In the genomic region with DNA sequence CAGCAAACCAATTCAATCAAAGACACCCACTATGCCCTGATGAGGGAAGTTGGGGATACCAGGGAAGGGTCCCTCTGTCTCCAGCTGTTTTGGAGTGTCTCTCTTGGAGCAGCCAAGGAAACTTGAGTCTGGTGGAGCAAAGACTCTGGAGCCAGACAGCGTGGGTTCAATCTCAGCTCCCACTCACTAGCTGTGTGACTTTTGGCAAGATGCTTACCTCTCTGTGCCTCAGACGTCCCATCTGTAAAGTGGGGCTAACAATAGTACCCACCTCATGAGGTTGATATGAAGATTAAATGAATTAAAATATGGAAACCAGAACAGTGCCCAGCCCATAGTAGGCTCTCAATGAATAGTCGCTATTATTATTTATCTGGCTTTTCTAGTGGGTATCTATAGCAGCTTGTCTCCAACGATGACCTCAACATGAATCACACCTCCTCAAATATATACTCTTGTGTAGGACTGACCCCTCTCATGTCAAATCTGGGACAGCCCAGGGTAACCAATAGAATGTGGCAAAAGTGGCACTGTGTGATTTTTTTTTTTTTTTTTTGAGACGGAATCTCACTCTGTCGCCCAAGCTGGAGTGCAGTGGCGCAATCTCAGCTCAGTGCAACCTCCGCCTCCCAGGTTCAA, we compare ENCODE assay signal across 20 cellular contexts.
A peak's percentile ranks its signal among the peaks of the same experiment; 100 is the strongest.
DNase-seq lines count a peak whose midpoint lies in the region; ATAC-seq, FAIRE-seq and TF ChIP-seq lines count a peak whose summit lies in the region.
"Had no signal": no experiment of that assay in that cellular context is flagged by ENCODE, and none has a peak within 500 bp of the region (broad histone marks: within the 10 kb centered on the region; RNA-seq: fewer than 3 reads in every experiment).

No MANE protein-coding gene starts in this region.

- POLR2A ChIA-PET in PC-3 (lab: Charles Lee; ENCODE audit: unreplicated experiment): no interaction called here
- POLR2A ChIA-PET in K562 (lab: Yijun Ruan, JAX): interaction anchor here (1.6 kb wide), 1 partner anchor 13 kb away, joined by 3 read pairs; no protein-coding TSS in a partner anchor

- CTCF ChIA-PET in PC-3 (lab: Charles Lee): no interaction called here
- CTCF ChIA-PET in K562 (lab: Yijun Ruan, JAX; ENCODE audit: low intra/inter-chr PET ratio): no interaction called here

- no peaks in the 10 kb centered on the region for H4K20me1 ChIP-seq in PC-3 (ENCODE audit: low read length)
- H4K20me1 ChIP-seq in K562 (replicated peaks; ENCODE audit: control insufficient read depth, insufficient read depth, low read length): peaks cover 30% of the 10 kb centered on the region

- FAIRE-seq in K562 (lab: Jason Lieb, UNC): no peak
- FAIRE-seq: A549, D721Med, H1, HTR-8/SVneo had no signal

- intact Hi-C loops in PC-3 (cut with micrococcal nuclease): no loop called here
- intact Hi-C loops in K562 (cut with micrococcal nuclease): no loop called here

- H3K36me3 ChIP-seq in PC-3 (ENCODE audit: low read depth, low read length): no peaks in the 10 kb centered on the region
- H3K36me3 ChIP-seq in K562 (ENCODE audit: control insufficient read depth, insufficient read depth, low read length): no peaks in the 10 kb centered on the region
- no peaks in the 10 kb centered on the region for H3K36me3 ChIP-seq in Peyer's patch
- H3K36me3 ChIP-seq: HAP-1 had no signal

- H3K27me3 ChIP-seq in PC-3 (ENCODE audit: low read length) (peaks cover 20% of the 10 kb centered on the region), K562 (ENCODE audit: control insufficient read depth in 2 of 2, insufficient read depth in 2 of 2, low read length in 2 of 2) (peaks cover 29 to 70% of the 10 kb centered on the region in 2 experiments), Peyer's patch (no peaks in the 10 kb centered on the region)

- H3K4me3 ChIP-seq in PC-3 (ENCODE audit: low read length): no peak overlapping the region
- no peak overlapping the region for H3K4me3 ChIP-seq in K562
- no peak overlapping the region for H3K4me3 ChIP-seq in Peyer's patch
- H3K4me3 ChIP-seq: A549, HAP-1 had no signal

- WGBS in K562 (ENCODE audit: insufficient coverage, low coverage, missing lambda C conversion rate): under 1% methylated on average over 7 of the region's 8 CpGs

- H3K27ac Mint-ChIP-seq in T-helper 17 cell: no peak overlapping the region
- H3K27ac Mint-ChIP-seq: CD4-positive, alpha-beta T cell had no signal

- TF ChIP-seq EP300 in K562 (IDR thresholded peaks at IDR 0.05; ENCODE audit: low read length): no peak

- no peaks in the 10 kb centered on the region for H3K4me1 ChIP-seq in PC-3 (ENCODE audit: insufficient read depth, low read length)
- H3K4me1 ChIP-seq in K562 (replicated peaks in 1 of 2; ENCODE audit: control insufficient read depth in 2 of 2, insufficient read depth in 2 of 2, low read length in 2 of 2): peaks cover 7 to 20% of the 10 kb centered on the region in 2 experiments; a peak in 4 of 5 replicates
- H3K4me1 ChIP-seq in Peyer's patch: peaks cover 0 to 42% (median 5%) of the 10 kb centered on the region in 4 donors

- no peak overlapping the region for H2AFZ ChIP-seq in PC-3 (ENCODE audit: low read length)
- no peak overlapping the region for H2AFZ ChIP-seq in K562 (ENCODE audit: low read depth, low read length)

- H3F3A ChIP-seq in PC-3 (ENCODE audit: low read length, unreplicated experiment): no peaks in the 10 kb centered on the region

- peaks cover 7% of the 10 kb centered on the region for H3K36me3 Mint-ChIP-seq in T-helper 17 cell (ENCODE audit: low read depth)

- H3K79me2 ChIP-seq in PC-3 (ENCODE audit: low read length) (no peaks in the 10 kb centered on the region), K562 (ENCODE audit: control insufficient read depth, insufficient read depth, low read length) (no peaks in the 10 kb centered on the region)

- no peaks in the 10 kb centered on the region for H3K9me3 ChIP-seq in PC-3 (ENCODE audit: low read length)
- H3K9me3 ChIP-seq in K562 (replicated peaks; ENCODE audit: control insufficient read depth, insufficient read depth, low read depth, low read length): no peaks in the 10 kb centered on the region
- H3K9me3 ChIP-seq in Peyer's patch: no peaks in the 10 kb centered on the region
- H3K9me3 ChIP-seq in T-helper 17 cell (ENCODE audit: control insufficient read depth, low read length, poor library complexity, severe bottlenecking): no peaks in the 10 kb centered on the region
- H3K9me3 ChIP-seq: A549, Caco-2, HAP-1 had no signal

- TF ChIP-seq CTCF in PC-3 (conservative IDR thresholded peaks at IDR 0.05; ENCODE audit: low read depth, low read length): no peak
- TF ChIP-seq CTCF in K562 (IDR thresholded peaks at IDR 0.05 in 2 of 3, conservative IDR thresholded peaks at IDR 0.05 in 1 of 3; ENCODE audit: insufficient read depth in 2 of 3, low read depth in 1 of 3, low read length in 3 of 3): no peak
- TF ChIP-seq CTCF in Peyer's patch (IDR thresholded peaks at IDR 0.05): no peak

- TF ChIP-seq POLR2A in K562 (conservative IDR thresholded peaks at IDR 0.05) (no peak), Peyer's patch (IDR thresholded peaks at IDR 0.05) (no peak)

- H3K9me2 ChIP-seq in PC-3 (replicated peaks; ENCODE audit: low read length): no peaks in the 10 kb centered on the region

- no peak overlapping the region for H3K9ac ChIP-seq in PC-3 (ENCODE audit: low read length)
- H3K9ac ChIP-seq in K562 (ENCODE audit: insufficient read depth in 1 of 2, low read depth in 2 of 2, low read length in 2 of 2): no peak overlapping the region
- H3K9ac ChIP-seq: KMS-11 had no signal

- DNase-seq in Daoy (ENCODE audit: low read depth) (peak; percentile 48), ELR (ENCODE audit: low read depth) (peak; percentile 32), PC-3 (peak; percentile 67), K562 (ENCODE audit: extremely low read depth in 1 of 4, low spot score in 3 of 4) (no peak), Peyer's patch (no peak), SKM-1 (lab: John Stamatoyannopoulos, UW; ENCODE audit: unreplicated experiment) (no peak), T-helper 17 cell (no peak)
- DNase-seq: AML-193; Caco-2; CD4-positive, alpha-beta T cell; GF-D8 had no signal

- H3K27ac ChIP-seq in PC-3 (ENCODE audit: low read length) (no peak overlapping the region), K562 (ENCODE audit: extremely low read depth, low read depth, low read length) (no peak overlapping the region), Peyer's patch (no peak overlapping the region)
- H3K27ac ChIP-seq: A549, C4-2B, HL-60, KMS-11 had no signal

- no peak overlapping the region for H3K4me2 ChIP-seq in PC-3 (ENCODE audit: low read length)
- no peak overlapping the region for H3K4me2 ChIP-seq in K562 (ENCODE audit: insufficient read depth, low read length)
- H3K4me2 ChIP-seq: A549, KMS-11 had no signal

- H3K4me3 Mint-ChIP-seq in T-helper 17 cell: no peak overlapping the region
- H3K4me3 Mint-ChIP-seq: CD4-positive, alpha-beta T cell had no signal

- no peaks in the 10 kb centered on the region for H3K9me1 ChIP-seq in K562 (ENCODE audit: control insufficient read depth, insufficient read depth, low read length)

- H3K27me3 Mint-ChIP-seq in T-helper 17 cell: peaks cover 19% of the 10 kb centered on the region

- TF ChIP-seq RAD21 in K562 (CRISPR knock-in tag; conservative IDR thresholded peaks at IDR 0.05 in 1 of 2, IDR thresholded peaks at IDR 0.05 in 1 of 2): no peak

- H3K4me1 Mint-ChIP-seq in T-helper 17 cell: peaks cover 33% of the 10 kb centered on the region

- peak; percentile 51 for ATAC-seq in PC-3
- no peak for ATAC-seq in K562
- ATAC-seq in GM18502 (IDR thresholded peaks at IDR 0.05; ENCODE audit: poor library complexity, unreplicated experiment): no peak
- no peak for ATAC-seq in T-helper 17 cell
- ATAC-seq: A549 had no signal

- in situ Hi-C loops in K562 (cut with MboI): no loop called here

- no TSS peak for BruUV-seq in PC-3 (replicated peaks; lab: Mats Ljungman, UMichigan)
- no TSS peak for BruUV-seq in K562 (replicated peaks; lab: Mats Ljungman, UMichigan)

TF ChIP-seq in K562, 482 proteins besides CTCF, POLR2A, EP300 and RAD21 (continues in another document):
- TF ChIP-seq, protein P1, sequence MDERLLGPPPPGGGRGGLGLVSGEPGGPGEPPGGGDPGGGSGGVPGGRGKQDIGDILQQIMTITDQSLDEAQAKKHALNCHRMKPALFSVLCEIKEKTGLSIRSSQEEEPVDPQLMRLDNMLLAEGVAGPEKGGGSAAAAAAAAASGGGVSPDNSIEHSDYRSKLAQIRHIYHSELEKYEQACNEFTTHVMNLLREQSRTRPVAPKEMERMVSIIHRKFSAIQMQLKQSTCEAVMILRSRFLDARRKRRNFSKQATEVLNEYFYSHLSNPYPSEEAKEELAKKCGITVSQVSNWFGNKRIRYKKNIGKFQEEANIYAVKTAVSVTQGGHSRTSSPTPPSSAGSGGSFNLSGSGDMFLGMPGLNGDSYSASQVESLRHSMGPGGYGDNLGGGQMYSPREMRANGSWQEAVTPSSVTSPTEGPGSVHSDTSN (CRISPR knock-in tag; IDR thresholded peaks at IDR 0.05; ENCODE audit: low read depth): no peak
- TF ChIP-seq, protein P1 (tag; conservative IDR thresholded peaks at IDR 0.05; ENCODE audit: low read depth): no peak
- peak; percentile 62 for TF ChIP-seq BCOR (IDR thresholded peaks at IDR 0.05)
- no peak for TF ChIP-seq NFE2 (IDR thresholded peaks at IDR 0.05; ENCODE audit: low read depth)
- no peak for TF ChIP-seq TEAD2 (tag; IDR thresholded peaks at IDR 0.05)
- no peak for TF ChIP-seq ZNF184 (CRISPR knock-in tag; IDR thresholded peaks at IDR 0.05)
- TF ChIP-seq BCL6 (CRISPR knock-in tag; IDR thresholded peaks at IDR 0.05): no peak
- TF ChIP-seq C11orf30 (IDR thresholded peaks at IDR 0.05; ENCODE audit: low read depth): no peak
- no peak for TF ChIP-seq ZSCAN29 (IDR thresholded peaks at IDR 0.05)
- TF ChIP-seq ZNF79 (CRISPR knock-in tag; IDR thresholded peaks at IDR 0.05; ENCODE audit: low read depth): no peak
- no peak for TF ChIP-seq ZFX (CRISPR knock-in tag; IDR thresholded peaks at IDR 0.05)
- 0 out of 2 replicates have a peak, but pooled peaks have one; percentile 19 for TF ChIP-seq FOSL1 (tag; conservative IDR thresholded peaks at IDR 0.05)
- TF ChIP-seq RBM25 (IDR thresholded peaks at IDR 0.05; ENCODE audit: low read depth, low read length, severe bottlenecking): peak; percentile 60

Comparison
In these comparisons a context has a peak if more than half of its experiments do, and no peak if none do; other contexts are left out.
1. DNase-seq: peak in Daoy (single experiment), ELR (single experiment) and PC-3 (single experiment); none in K562 (0 of 4), Peyer's patch (0 of 3), SKM-1 (single experiment) and T-helper 17 cell (0 of 3).